Comparison of ENCODE assay signal across 28 cellular contexts in genomic region chr2:203037026-203037425, GRCh38. TPM values are rescaled to one million over a fixed set of nuclear protein-coding genes. Genes with fewer than 3 reads are reported as not detected.
DNase-seq lines count a peak whose midpoint lies in the region; ATAC-seq, FAIRE-seq and TF ChIP-seq lines count a peak whose summit lies in the region.
"Had no signal": no experiment of that assay in that cellular context is flagged by ENCODE, and none has a peak within 500 bp of the region (broad histone marks: within the 10 kb centered on the region; RNA-seq: fewer than 3 reads in every experiment).

No MANE protein-coding gene starts in this region.

- whole genome bisulfite sequencing in stomach, 5 donors: 27 to 44% (median 34%) methylated on average over 2 of the region's 2 CpGs

- TF ChIP-seq EP300 in stomach (IDR thresholded peaks at IDR 0.05): no peak

- peaks cover 9% of the 10 kb centered on the region for H3K4me1 Mint-ChIP-seq in astrocyte (ENCODE audit: low read depth, unreplicated experiment)
- peaks cover 15% of the 10 kb centered on the region for H3K4me1 Mint-ChIP-seq in activated T-cell treated with anti-CD3 and anti-CD28 coated beads, Interleukin-2, amount 50 U/mL, for 24 hours (ENCODE audit: low read depth)
- no peaks in the 10 kb centered on the region for H3K4me1 Mint-ChIP-seq in activated CD8-positive, alpha-beta T cell treated with anti-CD3 and anti-CD28 coated beads, Interleukin-2, amount 10 ng/mL, durations not matched to agents 7 days and 5 days (ENCODE audit: low read depth)

- no peaks in the 10 kb centered on the region for H3K36me3 ChIP-seq in astrocyte (ENCODE audit: insufficient read depth, low read length)
- H3K36me3 ChIP-seq in stomach: peaks cover 0 to 7% (median 4%) of the 10 kb centered on the region in 4 donors

- no peak overlapping the region for H3K27ac ChIP-seq in astrocyte (ENCODE audit: low read depth, low read length)
- H3K27ac ChIP-seq in stomach: peak overlapping the region in 4 of 5 donors; percentile 5 to 43 (median 24)
- H3K27ac ChIP-seq: BLaER1, HL-60 had no signal

- peaks cover 45% of the 10 kb centered on the region for H3K79me2 ChIP-seq in astrocyte (ENCODE audit: insufficient read depth, low read length)

- H3K27ac Mint-ChIP-seq in astrocyte (ENCODE audit: unreplicated experiment): no peak overlapping the region
- no peak overlapping the region for H3K27ac Mint-ChIP-seq in activated T-cell treated with anti-CD3 and anti-CD28 coated beads, Interleukin-2, amount 50 U/mL, for 24 hours
- H3K27ac Mint-ChIP-seq in activated CD8-positive, alpha-beta T cell treated with anti-CD3 and anti-CD28 coated beads, Interleukin-2, amount 10 ng/mL, durations not matched to agents 7 days and 5 days: no peak overlapping the region
- H3K27ac Mint-ChIP-seq: CD4-positive, alpha-beta T cell had no signal

- no peak overlapping the region for H3K4me3 Mint-ChIP-seq in astrocyte (ENCODE audit: unreplicated experiment)
- no peak overlapping the region for H3K4me3 Mint-ChIP-seq in activated T-cell treated with anti-CD3 and anti-CD28 coated beads, Interleukin-2, amount 50 U/mL, for 24 hours
- no peak overlapping the region for H3K4me3 Mint-ChIP-seq in activated CD8-positive, alpha-beta T cell treated with anti-CD3 and anti-CD28 coated beads, Interleukin-2, amount 10 ng/mL, durations not matched to agents 7 days and 5 days
- H3K4me3 Mint-ChIP-seq: CD4-positive, alpha-beta T cell; GM23338 had no signal

- no peak overlapping the region for H2AFZ ChIP-seq in astrocyte (ENCODE audit: low read depth, low read length)
- H2AFZ ChIP-seq: GM23338 had no signal

- no peak overlapping the region for H3K9ac ChIP-seq in astrocyte (ENCODE audit: low read length)
- H3K9ac ChIP-seq: BLaER1 had no signal

- H3K27me3 ChIP-seq in astrocyte (ENCODE audit: insufficient read depth, low read length) (no peaks in the 10 kb centered on the region), stomach (no peaks in the 10 kb centered on the region)
- H3K27me3 ChIP-seq: BLaER1 had no signal

- peaks cover 13% of the 10 kb centered on the region for H3K36me3 Mint-ChIP-seq in astrocyte (ENCODE audit: low read depth, unreplicated experiment)
- peaks cover 4% of the 10 kb centered on the region for H3K36me3 Mint-ChIP-seq in activated T-cell treated with anti-CD3 and anti-CD28 coated beads, Interleukin-2, amount 50 U/mL, for 24 hours (ENCODE audit: low read depth)
- peaks cover 5% of the 10 kb centered on the region for H3K36me3 Mint-ChIP-seq in activated CD8-positive, alpha-beta T cell treated with anti-CD3 and anti-CD28 coated beads, Interleukin-2, amount 10 ng/mL, durations not matched to agents 7 days and 5 days (ENCODE audit: low read depth)

- intact Hi-C loops in stomach (cut with DNase I; ENCODE audit: low total_unique reads): no loop called here

- no peaks in the 10 kb centered on the region for H3K27me3 Mint-ChIP-seq in astrocyte (ENCODE audit: low read depth, unreplicated experiment)
- no peaks in the 10 kb centered on the region for H3K27me3 Mint-ChIP-seq in activated T-cell treated with anti-CD3 and anti-CD28 coated beads, Interleukin-2, amount 50 U/mL, for 24 hours
- no peaks in the 10 kb centered on the region for H3K27me3 Mint-ChIP-seq in activated CD8-positive, alpha-beta T cell treated with anti-CD3 and anti-CD28 coated beads, Interleukin-2, amount 10 ng/mL, durations not matched to agents 7 days and 5 days (ENCODE audit: low read depth)
- H3K27me3 Mint-ChIP-seq: CD4-positive, alpha-beta T cell had no signal

- CTCF ChIA-PET in activated CD8-positive, alpha-beta T cell treated with anti-CD3 and anti-CD28 coated beads, Interleukin-2, amount 10 ng/mL, durations not matched to agents 7 days and 5 days (lab: Charles Lee): no interaction called here

- POLR2A ChIA-PET in activated CD8-positive, alpha-beta T cell treated with anti-CD3 and anti-CD28 coated beads, Interleukin-2, amount 10 ng/mL, durations not matched to agents 7 days and 5 days (lab: Charles Lee): no interaction called here

- no peaks in the 10 kb centered on the region for H3K9me3 Mint-ChIP-seq in astrocyte (ENCODE audit: unreplicated experiment)
- no peaks in the 10 kb centered on the region for H3K9me3 Mint-ChIP-seq in activated T-cell treated with anti-CD3 and anti-CD28 coated beads, Interleukin-2, amount 50 U/mL, for 24 hours
- H3K9me3 Mint-ChIP-seq in activated CD8-positive, alpha-beta T cell treated with anti-CD3 and anti-CD28 coated beads, Interleukin-2, amount 10 ng/mL, durations not matched to agents 7 days and 5 days (ENCODE audit: insufficient read depth): no peaks in the 10 kb centered on the region
- H3K9me3 Mint-ChIP-seq: CD4-positive, alpha-beta T cell had no signal

- H3K4me2 ChIP-seq in astrocyte (ENCODE audit: low read length): no peak overlapping the region
- H3K4me2 ChIP-seq: BLaER1, GM23338 had no signal

- no peak for DNase-seq in GM19239 (ENCODE audit: insufficient read length, low spot score)
- DNase-seq in astrocyte (ENCODE audit: low read depth): no peak
- DNase-seq in stomach: no peak
- DNase-seq in activated T-cell treated with anti-CD3 and anti-CD28 coated beads, Interleukin-2, amount 50 U/mL, for 24 hours: no peak
- no peak for DNase-seq in DMS79 treated with DMSO at 0.1 percent for 48 hours (lab: John Stamatoyannopoulos, UW)
- no peak for DNase-seq in pons (ENCODE audit: low spot score)
- DNase-seq in activated CD8-positive, alpha-beta T cell treated with anti-CD3 and anti-CD28 coated beads, Interleukin-2, amount 10 ng/mL, durations not matched to agents 7 days and 5 days: no peak
- DNase-seq: CD4-positive, alpha-beta T cell; COR-L47; DND-41; HCEC 1CT; MM.1S; NCI-H1048; NCI-H1417 treated with DMSO at 0.1 percent for 48 hours; NCI-H187; NCI-H446 treated with DMSO at 0.1 percent for 48 hours; NCI-H526 treated with DMSO at 0.1 percent for 48 hours; OCI-M1; Right ventricle myocardium superior had no signal

- FAIRE-seq in GM19239 (lab: Jason Lieb, UNC): peak; percentile 33
- peak; percentile 56 for FAIRE-seq in astrocyte (lab: Jason Lieb, UNC)
- FAIRE-seq in islet of Langerhans (lab: Jason Lieb, UNC): peak; percentile 70
- FAIRE-seq: A204.1, GM12891, HepG2, K562, RCC 7860 had no signal

- no peak for TF ChIP-seq POLR2A in stomach (IDR thresholded peaks at IDR 0.05)

- no peaks in the 10 kb centered on the region for H3K4me1 ChIP-seq in astrocyte (ENCODE audit: insufficient read depth, low read length)
- H3K4me1 ChIP-seq in stomach: peaks cover 21 to 55% (median 39%) of the 10 kb centered on the region in 4 donors
- H3K4me1 ChIP-seq: BLaER1 had no signal

- peaks cover 34% of the 10 kb centered on the region for H4K20me1 ChIP-seq in astrocyte (ENCODE audit: insufficient read depth, low read length)
- H4K20me1 ChIP-seq: BLaER1 had no signal

- no peak for ATAC-seq in activated CD8-positive, alpha-beta T cell treated with anti-CD3 and anti-CD28 coated beads, Interleukin-2, amount 10 ng/mL, durations not matched to agents 7 days and 5 days
- ATAC-seq: GM23338, HepG2, K562 had no signal

- no peak overlapping the region for H3K4me3 ChIP-seq in astrocyte (ENCODE audit: insufficient read depth, low read depth, low read length)
- no peak overlapping the region for H3K4me3 ChIP-seq in stomach
- H3K4me3 ChIP-seq: BLaER1, GM23338, K562 had no signal

- TF ChIP-seq CTCF in astrocyte (IDR thresholded peaks at IDR 0.05; ENCODE audit: insufficient read depth, low read depth, low read length) (no peak), stomach (IDR thresholded peaks at IDR 0.05) (no peak)

- H3K9me3 ChIP-seq in astrocyte (ENCODE audit: insufficient read depth, low read depth, low read length) (no peaks in the 10 kb centered on the region), stomach (no peaks in the 10 kb centered on the region)
- H3K9me3 ChIP-seq: BLaER1 had no signal

RNA-seq across cellular contexts. Expression of gene NBEAL1, which starts 22.4 kb away (rescaled TPM):
- total RNA-seq in astrocyte (33.4 and 35.9 TPM in 2 replicates), stomach (100 to 1,000 TPM in 2 of 5 donors, 10 to 100 TPM in 3; 66.2 to 158 (median 90.2) TPM)
- polyA plus RNA-seq in stomach: 1 to 10 TPM; 4.2 to 6.7 (median 5.3) TPM
- total RNA-seq in activated CD8-positive, alpha-beta T cell treated with anti-CD3 and anti-CD28 coated beads, Interleukin-2, amount 10 ng/mL, durations not matched to agents 7 days and 5 days: 10 to 100 TPM; 14.8 to 15.7 TPM
